ENCODE assay signal across 8 cellular contexts in the genomic region with DNA sequence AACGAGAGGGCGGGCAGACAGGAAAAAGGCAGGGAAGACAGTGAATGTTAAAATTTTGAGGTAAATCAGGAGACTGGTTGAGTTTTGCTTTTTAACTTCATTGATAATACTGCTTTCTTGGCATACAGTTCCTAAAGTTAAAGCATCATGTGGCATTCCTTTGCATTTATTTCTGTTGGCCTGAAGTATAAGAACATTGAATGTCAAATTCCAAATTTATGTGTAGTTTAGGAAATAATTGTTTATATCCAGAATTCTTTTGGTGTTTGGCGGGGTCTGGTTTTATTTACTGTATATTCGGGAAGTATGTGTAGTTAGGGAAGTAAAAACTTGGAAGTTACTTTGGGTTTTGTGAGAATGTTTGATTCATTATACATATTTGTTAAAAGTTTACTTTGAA.
A peak's percentile ranks its signal among the peaks of the same experiment; 100 is the strongest.
DNase-seq lines count a peak whose midpoint lies in the region; ATAC-seq, FAIRE-seq and TF ChIP-seq lines count a peak whose summit lies in the region.

No MANE protein-coding gene starts in this region.

- H3K4me3 ChIP-seq in A549 = peak overlapping the region; percentile 96
- H3K4me3 ChIP-seq in Jurkat, Clone E6-1 (ENCODE audit: low read length) = peak overlapping the region; percentile 90
- H3K4me3 ChIP-seq in choroid plexus epithelial cell (ENCODE audit: low read depth, low read length) = peak overlapping the region; percentile 84
- H3K4me3 ChIP-seq in muscle layer of duodenum (ENCODE audit: low read depth in 1 of 2, low read length in 2 of 2) = peak overlapping the region; percentile 83 to 84

- H3K4me1 ChIP-seq in A549 = peaks cover 45% of the 10 kb centered on the region
- H3K4me1 ChIP-seq in muscle layer of duodenum (ENCODE audit: control insufficient read depth in 1 of 2, insufficient read depth in 2 of 2, low read length in 2 of 2) = peaks cover 19 to 39% of the 10 kb centered on the region in 2 donors

- ATAC-seq in A549 (no peak), HG03039 (IDR thresholded peaks at IDR 0.05; ENCODE audit: unreplicated experiment) (no peak)

- TF ChIP-seq CTCF in A549 (IDR thresholded peaks at IDR 0.05) (no peak), choroid plexus epithelial cell (conservative IDR thresholded peaks at IDR 0.05; ENCODE audit: low read depth, low read length) (no peak)

- CTCF ChIA-PET in A549 (lab: Yijun Ruan, JAX) = interaction anchor here (2.4 kb wide), 1 partner anchor 102 kb away, joined by 12 read pairs; no protein-coding TSS in a partner anchor

- H3K27ac ChIP-seq in A549 (peak overlapping the region; percentile 99 to 100), muscle layer of duodenum (ENCODE audit: low read length) (peak overlapping the region; percentile 98)

- TF ChIP-seq POLR2A in A549 (IDR thresholded peaks at IDR 0.05; ENCODE audit: low read length) = no peak

- H3K9me3 ChIP-seq in A549 = no peaks in the 10 kb centered on the region
- H3K9me3 ChIP-seq in muscle layer of duodenum (ENCODE audit: control insufficient read depth in 1 of 2, low read length in 2 of 2) = no peaks in the 10 kb centered on the region

- no peak for TF ChIP-seq RAD21 in A549 (conservative IDR thresholded peaks at IDR 0.05 in 1 of 2, IDR thresholded peaks at IDR 0.05 in 1 of 2)

- no peaks in the 10 kb centered on the region for H3K27me3 ChIP-seq in muscle layer of duodenum (ENCODE audit: low read depth, low read length)

- peak overlapping the region; percentile 89 for H3K4me2 ChIP-seq in A549

- WGBS in A549 (ENCODE audit: missing lambda C conversion rate) = under 1% methylated on average over 4 of the region's 4 CpGs

- no peak for FAIRE-seq in A549 (lab: Jason Lieb, UNC)

- TF ChIP-seq EP300 in A549 (IDR thresholded peaks at IDR 0.05) = no peak

- POLR2A ChIA-PET in A549 (lab: Yijun Ruan, JAX) = interaction anchor here (0.6 to 3.8 kb wide), 4 partner anchors 10 to 223 kb away, joined by 4 to 29 read pairs (median 12); no protein-coding TSS in a partner anchor

- no peak for DNase-seq in A549 (ENCODE audit: low read depth in 1 of 2, low spot score in 1 of 2)
- no peak for DNase-seq in Jurkat, Clone E6-1 (ENCODE audit: low read depth, low spot score)
- DNase-seq in choroid plexus epithelial cell (ENCODE audit: low read depth) = no peak
- no peak for DNase-seq in foreskin melanocyte
- no peak for DNase-seq in SW 1271 (lab: John Stamatoyannopoulos, UW)
- no peak for DNase-seq in stimulated activated CD8-positive, alpha-beta memory T cell treated with anti-CD3 and anti-CD28 coated beads, Interleukin-4, amount 100 ng/mL, for 48 hours

- peaks cover 0 to 8% of the 10 kb centered on the region in 2 donors for H3K36me3 ChIP-seq in muscle layer of duodenum (ENCODE audit: control insufficient read depth in 1 of 2, insufficient read depth in 2 of 2, low read length in 2 of 2)

TF ChIP-seq in A549, 52 proteins besides CTCF, POLR2A, EP300 and RAD21:
- TF ChIP-seq MAFK (IDR thresholded peaks at IDR 0.05; ENCODE audit: partially characterized antibody) (no peak), KDM5A (IDR thresholded peaks at IDR 0.05) (no peak), ZSCAN20 (CRISPR knock-in tag; IDR thresholded peaks at IDR 0.05) (no peak)
